12 cellular contexts compared by ENCODE assay signal in the genomic region with DNA sequence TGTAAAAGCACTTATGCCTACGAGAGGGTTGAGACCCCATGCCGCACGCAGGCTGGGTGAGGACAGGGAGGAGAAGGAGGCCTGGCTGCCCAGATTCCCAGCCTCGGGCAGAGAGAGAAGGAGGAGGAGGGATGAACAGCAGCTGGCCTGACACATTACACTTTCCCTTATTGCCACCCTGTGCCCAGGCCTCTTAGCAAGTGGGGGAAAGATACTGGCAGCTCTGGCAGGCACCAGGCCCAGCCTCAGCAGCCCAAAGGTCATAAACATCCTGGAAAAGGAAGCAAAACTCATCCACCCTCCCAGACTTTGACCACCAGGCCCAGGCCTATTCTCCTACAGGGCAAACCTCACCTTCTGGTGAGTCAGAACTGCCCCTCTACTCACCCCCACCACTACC. TPM values are rescaled to one million over a fixed set of nuclear protein-coding genes. Genes with fewer than 3 reads are reported as not detected.
A peak's percentile ranks its signal among the peaks of the same experiment; 100 is the strongest.
DNase-seq lines count a peak whose midpoint lies in the region; ATAC-seq and TF ChIP-seq lines count a peak whose summit lies in the region.
"Had no signal": no experiment of that assay in that cellular context is flagged by ENCODE, and none has a peak within 500 bp of the region (broad histone marks: within the 10 kb centered on the region; RNA-seq: fewer than 3 reads in every experiment).

No MANE protein-coding gene starts in this region.

- peaks cover 24% of the 10 kb centered on the region for H3K4me1 ChIP-seq in Caco-2
- H3K4me1 ChIP-seq in PC-3 (ENCODE audit: insufficient read depth, low read length) = peaks cover 4% of the 10 kb centered on the region; the same call in 1 of the 2 replicates

- H3K9me2 ChIP-seq in PC-3 (replicated peaks; ENCODE audit: low read length) = no peaks in the 10 kb centered on the region

- H3K9ac ChIP-seq in PC-3 (ENCODE audit: low read length) = no peak overlapping the region
- H3K9ac ChIP-seq: KMS-11 had no signal

- H3K27me3 ChIP-seq in Caco-2 (replicated peaks; ENCODE audit: control insufficient read depth, insufficient read depth, low read length) = no peaks in the 10 kb centered on the region
- H3K27me3 ChIP-seq in PC-3 (ENCODE audit: low read length) = no peaks in the 10 kb centered on the region

- BruUV-seq in Caco-2 (replicated peaks; lab: Mats Ljungman, UMichigan) (no TSS peak), PC-3 (replicated peaks; lab: Mats Ljungman, UMichigan) (no TSS peak)

- intact Hi-C loops in Caco-2 (cut with micrococcal nuclease; ENCODE audit: unreplicated experiment) = no loop called here
- intact Hi-C loops in left cardiac atrium (cut with DNase I) = no loop called here
- intact Hi-C loops in PC-3 (cut with micrococcal nuclease) = no loop called here

- H3K9me3 Mint-ChIP-seq in Caco-2 (ENCODE audit: unreplicated experiment) = no peaks in the 10 kb centered on the region

- no peaks in the 10 kb centered on the region for H3K27me3 Mint-ChIP-seq in Caco-2 (ENCODE audit: insufficient read depth, unreplicated experiment)
- H3K27me3 Mint-ChIP-seq: activated naive CD8-positive, alpha-beta T cell had no signal

- H3K27ac Mint-ChIP-seq in Caco-2 (ENCODE audit: unreplicated experiment) = peak overlapping the region; percentile 43
- H3K27ac Mint-ChIP-seq: activated naive CD8-positive, alpha-beta T cell had no signal

- no peak overlapping the region for H3K4me2 ChIP-seq in PC-3 (ENCODE audit: low read length)
- H3K4me2 ChIP-seq: KMS-11 had no signal

- H3K4me3 Mint-ChIP-seq in Caco-2 (ENCODE audit: unreplicated experiment) = no peak overlapping the region
- H3K4me3 Mint-ChIP-seq: activated naive CD8-positive, alpha-beta T cell had no signal

- peaks cover 73% of the 10 kb centered on the region for H3K79me2 ChIP-seq in PC-3 (ENCODE audit: low read length)

- H4K20me1 ChIP-seq in PC-3 (ENCODE audit: low read length) = no peaks in the 10 kb centered on the region

- no peaks in the 10 kb centered on the region for H3K36me3 Mint-ChIP-seq in Caco-2 (ENCODE audit: insufficient read depth, unreplicated experiment)
- H3K36me3 Mint-ChIP-seq: activated naive CD8-positive, alpha-beta T cell had no signal

- no peaks in the 10 kb centered on the region; the same call in 1 of the 2 replicates for H3K36me3 ChIP-seq in Caco-2 (ENCODE audit: control insufficient read depth, insufficient read depth, low read length)
- H3K36me3 ChIP-seq in PC-3 (ENCODE audit: low read depth, low read length) = no peaks in the 10 kb centered on the region

- ATAC-seq in left cardiac atrium (peak; percentile 36 to 60), GM21825 (IDR thresholded peaks at IDR 0.05; ENCODE audit: unreplicated experiment) (no peak), PC-3 (no peak)
- ATAC-seq: esophagus mucosa had no signal

- CTCF ChIA-PET in Caco-2 (lab: Charles Lee) = no interaction called here
- CTCF ChIA-PET in PC-3 (lab: Charles Lee) = interaction anchor here (0.6 kb wide), 1 partner anchor 16 kb away, joined by 3 read pairs; no protein-coding TSS in a partner anchor

- TF ChIP-seq CTCF in Caco-2 (IDR thresholded peaks at IDR 0.05; ENCODE audit: insufficient read depth in 1 of 2, low read depth in 1 of 2, low read length in 1 of 2, severe bottlenecking in 1 of 2, unreplicated experiment in 1 of 2) (no peak), PC-3 (conservative IDR thresholded peaks at IDR 0.05; ENCODE audit: low read depth, low read length) (no peak)

- H3K4me3 ChIP-seq in Caco-2 (ENCODE audit: low read depth, low read length) = no peak overlapping the region
- H3K4me3 ChIP-seq in PC-3 (ENCODE audit: low read length) = no peak overlapping the region

- peaks cover 12% of the 10 kb centered on the region for H3K4me1 Mint-ChIP-seq in Caco-2 (ENCODE audit: low read depth, unreplicated experiment)

- H2AFZ ChIP-seq in PC-3 (ENCODE audit: low read length) = no peak overlapping the region

- POLR2A ChIA-PET in Caco-2 (lab: Charles Lee) = no interaction called here
- POLR2A ChIA-PET in PC-3 (lab: Charles Lee; ENCODE audit: unreplicated experiment) = no interaction called here

- H3K9me3 ChIP-seq in Caco-2 (no peaks in the 10 kb centered on the region), PC-3 (ENCODE audit: low read length) (no peaks in the 10 kb centered on the region)

- no peak for DNase-seq in Caco-2
- peak; percentile 17 for DNase-seq in SW480 (ENCODE audit: low spot score)
- peak; percentile 49 for DNase-seq in left cardiac atrium
- peak; percentile 79 for DNase-seq in pons (ENCODE audit: low spot score)
- DNase-seq in NCI-H146 (lab: John Stamatoyannopoulos, UW) = no peak
- DNase-seq in NCI-H526 (lab: John Stamatoyannopoulos, UW) = no peak
- DNase-seq in PC-3 = no peak
- DNase-seq: NCI-H510A had no signal

- H3K27ac ChIP-seq in PC-3 (ENCODE audit: low read length) = no peak overlapping the region
- H3K27ac ChIP-seq: KMS-11 had no signal

- H3F3A ChIP-seq in PC-3 (ENCODE audit: low read length, unreplicated experiment) = no peaks in the 10 kb centered on the region

RNA-seq across cellular contexts. Expression of a gene that starts 4.7 kb away (rescaled TPM):
- total RNA-seq in Caco-2 (2022) = 50.9 and 57.9 TPM in 2 replicates
- 100 to 1,000 TPM; 156 to 173 TPM for total RNA-seq in left cardiac atrium
- 57.8 and 69.0 TPM in 2 replicates for total RNA-seq in PC-3 (2014; rRNA removed)

RNA-seq across cellular contexts. Expression of a gene that starts 46.4 kb away (rescaled TPM):
- total RNA-seq in Caco-2 (2022) (1.2 TPM in 1 of 2 replicates, not detected in the other), left cardiac atrium (under 1 TPM; 0.32 to 0.47 TPM), PC-3 (2014; rRNA removed) (3.0 and 5.6 TPM in 2 replicates)

Comparison
In these comparisons a context has a peak if more than half of its experiments do, and no peak if none do; other contexts are left out.
1. DNase-seq: peak in SW480 (single experiment), left cardiac atrium (single experiment) and pons (single experiment); none in Caco-2 (0 of 2), NCI-H146 (single experiment), NCI-H526 (0 of 2) and PC-3 (single experiment).
2. ATAC-seq: peak in left cardiac atrium (2 of 2); none in GM21825 (single experiment) and PC-3 (single experiment).